Comparison of ENCODE assay signal across 9 cellular contexts in the genomic region with DNA sequence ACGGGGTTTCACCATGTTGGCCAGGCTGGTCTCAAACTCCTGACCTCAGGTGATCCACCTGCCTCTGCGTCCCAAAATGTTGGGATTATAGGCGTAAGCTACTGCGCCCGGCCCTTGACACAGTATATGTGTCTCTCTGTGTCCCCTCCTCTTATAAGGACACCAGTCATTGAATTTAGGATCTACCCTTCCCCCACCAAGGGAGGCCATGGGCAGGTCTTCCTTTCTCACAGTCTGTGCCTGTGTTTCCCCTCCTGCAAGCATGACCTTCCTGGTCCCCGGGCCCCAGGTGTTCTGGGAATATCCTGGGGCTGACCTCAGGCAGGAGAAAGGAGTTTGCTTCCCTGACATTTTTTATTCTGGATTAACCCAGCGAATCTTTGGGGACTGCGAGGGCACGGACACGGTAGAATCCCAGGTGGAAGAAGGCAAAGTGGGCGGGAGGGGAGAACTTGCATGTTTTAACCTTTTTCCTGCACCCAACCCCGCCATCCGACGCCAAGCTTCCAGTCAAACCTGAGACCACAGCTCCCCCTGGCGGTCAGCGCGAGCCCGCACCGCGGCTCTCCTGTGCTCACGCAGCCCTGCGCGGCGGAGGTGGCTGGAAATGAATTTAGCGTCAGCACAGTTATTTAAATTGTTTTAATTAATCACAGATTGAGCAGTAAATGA. TPM values are rescaled to one million over a fixed set of nuclear protein-coding genes. Genes with fewer than 3 reads are reported as not detected.
DNase-seq lines count a peak whose midpoint lies in the region; ATAC-seq, FAIRE-seq and TF ChIP-seq lines count a peak whose summit lies in the region.
"Had no signal": no experiment of that assay in that cellular context is flagged by ENCODE, and none has a peak within 500 bp of the region (broad histone marks: within the 10 kb centered on the region; RNA-seq: fewer than 3 reads in every experiment).

No MANE protein-coding gene starts in this region.

- H2AFZ ChIP-seq in astrocyte (ENCODE audit: low read depth, low read length): peak overlapping the region; percentile 34

- H4K20me1 ChIP-seq in astrocyte (ENCODE audit: insufficient read depth, low read length): no peaks in the 10 kb centered on the region

- DNase-seq in DMS114 treated with DMSO at 0.1 percent for 48 hours (lab: John Stamatoyannopoulos, UW; ENCODE audit: unreplicated experiment) (peak; percentile 7), T follicular helper cell (ENCODE audit: low read depth) (peak; percentile 2), astrocyte (ENCODE audit: low read depth) (no peak), iPS-NIHi7 (ENCODE audit: extremely low spot score) (peak; percentile 89)
- peak; percentile 66 for DNase-seq in stimulated activated CD4-positive, alpha-beta T cell treated with anti-CD3 and anti-CD28 coated beads, Interleukin-12 subunit alpha, Interleukin-12 subunit beta, amount 100 ng/mL, for 4 hours

- peaks cover 4% of the 10 kb centered on the region; the same call in 1 of the 2 replicates for H3K4me1 ChIP-seq in HUES48 (ENCODE audit: control insufficient read depth, insufficient read depth, low read length)
- H3K4me1 ChIP-seq in astrocyte (ENCODE audit: insufficient read depth, low read length): no peaks in the 10 kb centered on the region

- peak overlapping the region; percentile 77 for H3K27ac Mint-ChIP-seq in astrocyte (ENCODE audit: unreplicated experiment)
- H3K27ac Mint-ChIP-seq: T-helper 1 cell treated with Interleukin-12 subunit alpha and Interleukin-12 subunit beta and Interleukin-4 antibody, amounts not matched to agents 30 μg/mL and 1 μg/mL, for 36 hours had no signal

- TF ChIP-seq CTCF in astrocyte (IDR thresholded peaks at IDR 0.05; ENCODE audit: insufficient read depth, low read depth, low read length): peak; percentile 67

- H3K36me3 ChIP-seq in HUES48 (ENCODE audit: control insufficient read depth, insufficient read depth, low read length): no peaks in the 10 kb centered on the region
- H3K36me3 ChIP-seq in astrocyte (ENCODE audit: insufficient read depth, low read length): no peaks in the 10 kb centered on the region

- H3K4me3 ChIP-seq in HUES48 (ENCODE audit: low read depth, low read length) (peak overlapping the region; percentile 39), astrocyte (ENCODE audit: insufficient read depth, low read depth, low read length) (no peak overlapping the region)

- ATAC-seq in GM19035 (IDR thresholded peaks at IDR 0.05; ENCODE audit: unreplicated experiment) (no peak), HG03460 (IDR thresholded peaks at IDR 0.05; ENCODE audit: unreplicated experiment) (no peak)

- FAIRE-seq in astrocyte (lab: Jason Lieb, UNC): no peak

- H3K27ac ChIP-seq in HUES48 (ENCODE audit: low read depth, low read length) (no peak overlapping the region), astrocyte (ENCODE audit: low read depth, low read length) (no peak overlapping the region)

- H3K27me3 Mint-ChIP-seq in astrocyte (ENCODE audit: low read depth, unreplicated experiment): no peaks in the 10 kb centered on the region

- H3K9ac ChIP-seq in HUES48 (ENCODE audit: low read depth, low read length) (no peak overlapping the region), astrocyte (ENCODE audit: low read length) (no peak overlapping the region)

- peaks cover 18% of the 10 kb centered on the region for H3K9me3 Mint-ChIP-seq in astrocyte (ENCODE audit: unreplicated experiment)
- H3K9me3 Mint-ChIP-seq: T-helper 1 cell treated with Interleukin-12 subunit alpha and Interleukin-12 subunit beta and Interleukin-4 antibody, amounts not matched to agents 30 μg/mL and 1 μg/mL, for 36 hours had no signal

- no peak overlapping the region for H3K4me3 Mint-ChIP-seq in astrocyte (ENCODE audit: unreplicated experiment)
- H3K4me3 Mint-ChIP-seq: T-helper 1 cell treated with Interleukin-12 subunit alpha and Interleukin-12 subunit beta and Interleukin-4 antibody, amounts not matched to agents 30 μg/mL and 1 μg/mL, for 36 hours had no signal

- H3K9me3 ChIP-seq in HUES48 (ENCODE audit: control insufficient read depth, insufficient read depth, low read length) (no peaks in the 10 kb centered on the region), astrocyte (ENCODE audit: insufficient read depth, low read depth, low read length) (no peaks in the 10 kb centered on the region)

- H3K4me1 Mint-ChIP-seq in astrocyte (ENCODE audit: low read depth, unreplicated experiment): no peaks in the 10 kb centered on the region

- no peaks in the 10 kb centered on the region for H3K79me2 ChIP-seq in astrocyte (ENCODE audit: insufficient read depth, low read length)

- no peaks in the 10 kb centered on the region for H3K36me3 Mint-ChIP-seq in astrocyte (ENCODE audit: low read depth, unreplicated experiment)

- no peak overlapping the region for H3K4me2 ChIP-seq in astrocyte (ENCODE audit: low read length)

- no peaks in the 10 kb centered on the region for H3K27me3 ChIP-seq in HUES48 (ENCODE audit: control insufficient read depth, insufficient read depth, low read length)
- H3K27me3 ChIP-seq in astrocyte (ENCODE audit: insufficient read depth, low read length): no peaks in the 10 kb centered on the region

RNA-seq across cellular contexts. Expression of a gene that starts 42.1 kb away (rescaled TPM):
- total RNA-seq in astrocyte: not detected in 2 replicates
